9 cellular contexts compared by ENCODE assay signal in the genomic region with DNA sequence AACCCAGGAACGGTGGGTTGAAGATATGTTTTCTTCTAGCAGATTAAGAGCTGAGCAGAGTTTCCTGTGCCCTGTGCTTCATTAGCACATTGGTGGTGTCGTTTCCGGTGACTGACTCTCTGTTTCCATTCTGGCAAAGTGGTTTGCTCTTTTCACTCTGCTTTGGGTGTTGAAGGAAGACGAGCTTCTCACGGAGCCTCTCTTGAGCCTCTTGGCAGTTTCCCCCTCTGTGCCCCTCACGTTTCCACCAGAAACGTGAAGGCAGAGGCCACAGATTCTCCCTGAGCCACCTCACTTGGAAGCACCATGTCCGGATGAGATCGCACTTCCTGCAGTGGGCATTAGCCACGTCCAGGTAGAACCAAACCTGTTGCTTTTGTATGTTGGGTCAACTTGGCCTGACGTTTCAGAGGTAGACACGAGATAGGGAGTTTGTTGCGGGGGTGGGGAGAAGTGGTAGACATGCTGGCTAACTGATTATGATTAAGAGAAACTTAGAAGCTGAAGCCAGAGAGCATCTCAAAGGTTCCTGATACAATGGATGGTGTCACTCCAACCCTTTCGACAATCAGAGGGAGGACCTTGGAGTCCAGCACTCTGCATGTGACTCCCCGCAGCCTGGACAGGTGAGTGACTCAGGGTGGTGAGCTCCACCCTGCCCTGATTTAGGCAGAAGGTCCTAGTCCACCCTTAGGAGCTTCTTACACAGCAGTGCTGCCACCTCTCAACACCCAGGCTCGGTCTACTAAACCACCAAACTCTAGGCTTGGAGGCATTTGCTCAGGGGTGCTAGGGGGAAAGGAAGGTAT. TPM values are rescaled to one million over a fixed set of nuclear protein-coding genes. Genes with fewer than 3 reads are reported as not detected.
DNase-seq lines count a peak whose midpoint lies in the region; TF ChIP-seq lines count a peak whose summit lies in the region.
"Had no signal": no experiment of that assay in that cellular context is flagged by ENCODE, and none has a peak within 500 bp of the region (broad histone marks: within the 10 kb centered on the region; RNA-seq: fewer than 3 reads in every experiment).

A gene with protein sequence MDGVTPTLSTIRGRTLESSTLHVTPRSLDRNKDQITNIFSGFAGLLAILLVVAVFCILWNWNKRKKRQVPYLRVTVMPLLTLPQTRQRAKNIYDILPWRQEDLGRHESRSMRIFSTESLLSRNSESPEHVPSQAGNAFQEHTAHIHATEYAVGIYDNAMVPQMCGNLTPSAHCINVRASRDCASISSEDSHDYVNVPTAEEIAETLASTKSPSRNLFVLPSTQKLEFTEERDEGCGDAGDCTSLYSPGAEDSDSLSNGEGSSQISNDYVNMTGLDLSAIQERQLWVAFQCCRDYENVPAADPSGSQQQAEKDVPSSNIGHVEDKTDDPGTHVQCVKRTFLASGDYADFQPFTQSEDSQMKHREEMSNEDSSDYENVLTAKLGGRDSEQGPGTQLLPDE (plus strand): TSS at position 155 of the 809 bp plus-strand sequence. CDS start 383 bp downstream, at position 538.

- 62 to 73% methylated on average over 16 of the region's 16 CpGs for WGBS in thyroid gland, 2 donors

- in situ Hi-C loops in brain microvascular endothelial cell (cut with HindIII; ENCODE audit: low pct_ligation_motif_present, low sequenced_read_pairs), result no loop called here

- no TSS peak for BruUV-seq in MCF 10A (replicated peaks; lab: Mats Ljungman, UMichigan)

- no peaks in the 10 kb centered on the region for H3K4me1 ChIP-seq in breast epithelium
- peaks cover 2 to 9% of the 10 kb centered on the region in 2 donors for H3K4me1 ChIP-seq in thyroid gland

- H3K9me3 ChIP-seq in breast epithelium (no peaks in the 10 kb centered on the region), thyroid gland (no peaks in the 10 kb centered on the region)

- H3K27me3 ChIP-seq in breast epithelium (no peaks in the 10 kb centered on the region), thyroid gland (no peaks in the 10 kb centered on the region), brain microvascular endothelial cell (replicated peaks) (no peaks in the 10 kb centered on the region)

- intact Hi-C loops in breast epithelium (cut with DNase I; ENCODE audit: low total_unique reads) (no loop called here), MCF 10A (cut with micrococcal nuclease) (no loop called here), thyroid gland (cut with DNase I) (no loop called here)

- no peak within 1 kb of the TSS for H3K27ac Mint-ChIP-seq in MCF 10A (ENCODE audit: low read depth, unreplicated experiment)
- peak within 1 kb of the TSS; percentile 98 for H3K27ac Mint-ChIP-seq in activated naive CD4-positive, alpha-beta T cell treated with anti-CD3 and anti-CD28 coated beads, Interleukin-2, amount 10 ng/mL, durations not matched to agents 7 days and 5 days
- H3K27ac Mint-ChIP-seq: brain had no signal

- H3K27ac ChIP-seq in breast epithelium (peak within 1 kb of the TSS; percentile 23 to 25), thyroid gland (no peak within 1 kb of the TSS), brain microvascular endothelial cell (no peak within 1 kb of the TSS)

- POLR2A ChIA-PET in MCF 10A (lab: Yijun Ruan, JAX), result interaction anchor here (0.5 to 2.8 kb wide), 3 partner anchors 31 to 434 kb away, joined by 3 to 8 read pairs (median 4); no protein-coding TSS in a partner anchor

- H3K36me3 Mint-ChIP-seq in MCF 10A (ENCODE audit: insufficient read depth, unreplicated experiment), result peaks cover 7% of the 10 kb centered on the region
- H3K36me3 Mint-ChIP-seq in activated naive CD4-positive, alpha-beta T cell treated with anti-CD3 and anti-CD28 coated beads, Interleukin-2, amount 10 ng/mL, durations not matched to agents 7 days and 5 days, result peaks cover 11% of the 10 kb centered on the region
- H3K36me3 Mint-ChIP-seq: brain had no signal

- TF ChIP-seq CTCF in breast epithelium (IDR thresholded peaks at IDR 0.05) (no peak), MCF 10A (IDR thresholded peaks at IDR 0.05; ENCODE audit: unreplicated experiment) (no peak), thyroid gland (IDR thresholded peaks at IDR 0.05) (no peak), brain microvascular endothelial cell (IDR thresholded peaks at IDR 0.05; ENCODE audit: low read depth, low read length, missing control alignments) (no peak)

- H3K9me3 Mint-ChIP-seq in MCF 10A (ENCODE audit: unreplicated experiment), result no peaks in the 10 kb centered on the region
- no peaks in the 10 kb centered on the region for H3K9me3 Mint-ChIP-seq in activated naive CD4-positive, alpha-beta T cell treated with anti-CD3 and anti-CD28 coated beads, Interleukin-2, amount 10 ng/mL, durations not matched to agents 7 days and 5 days
- H3K9me3 Mint-ChIP-seq: brain had no signal

- TF ChIP-seq POLR2A in breast epithelium (IDR thresholded peaks at IDR 0.05) (no peak), thyroid gland (IDR thresholded peaks at IDR 0.05) (no peak)

- no peak for DNase-seq in breast epithelium (ENCODE audit: low spot score in 2 of 2)
- DNase-seq in MCF 10A (ENCODE audit: unreplicated experiment), result no peak
- DNase-seq in RPMI8226, result peak; percentile 70
- DNase-seq in activated naive CD4-positive, alpha-beta T cell treated with anti-CD3 and anti-CD28 coated beads, Interleukin-2, amount 10 ng/mL, durations not matched to agents 7 days and 5 days, result peak; percentile 84
- peak; percentile 84 for DNase-seq in stimulated activated CD4-positive, alpha-beta T cell treated with anti-CD3 and anti-CD28 coated beads, Interleukin-4, amount 100 ng/mL, for 24 hours
- DNase-seq in DMS79 treated with DMSO at 0.1 percent for 48 hours (lab: John Stamatoyannopoulos, UW), result no peak
- no peak for DNase-seq in thyroid gland
- no peak for DNase-seq in brain microvascular endothelial cell

- no peak within 1 kb of the TSS for H3K4me3 Mint-ChIP-seq in MCF 10A (ENCODE audit: unreplicated experiment)
- peak within 1 kb of the TSS; percentile 89 for H3K4me3 Mint-ChIP-seq in activated naive CD4-positive, alpha-beta T cell treated with anti-CD3 and anti-CD28 coated beads, Interleukin-2, amount 10 ng/mL, durations not matched to agents 7 days and 5 days
- H3K4me3 Mint-ChIP-seq: brain had no signal

- H3K27me3 Mint-ChIP-seq in MCF 10A (ENCODE audit: insufficient read depth, unreplicated experiment), result no peaks in the 10 kb centered on the region
- H3K27me3 Mint-ChIP-seq in activated naive CD4-positive, alpha-beta T cell treated with anti-CD3 and anti-CD28 coated beads, Interleukin-2, amount 10 ng/mL, durations not matched to agents 7 days and 5 days, result no peaks in the 10 kb centered on the region

- H3K4me3 ChIP-seq in breast epithelium (peak within 1 kb of the TSS in 2 of 3 donors; percentile 20 to 22), thyroid gland (replicated peaks in 1 of 3) (no peak within 1 kb of the TSS), brain microvascular endothelial cell (ENCODE audit: low read depth, low read length) (no peak within 1 kb of the TSS)

- peaks cover 26% of the 10 kb centered on the region for H3K4me1 Mint-ChIP-seq in MCF 10A (ENCODE audit: insufficient read depth, unreplicated experiment)
- peaks cover 51% of the 10 kb centered on the region for H3K4me1 Mint-ChIP-seq in activated naive CD4-positive, alpha-beta T cell treated with anti-CD3 and anti-CD28 coated beads, Interleukin-2, amount 10 ng/mL, durations not matched to agents 7 days and 5 days

- CTCF ChIA-PET in MCF 10A (lab: Yijun Ruan, JAX), result interaction anchor here (0.6 to 1.4 kb wide), 10 partner anchors 11 to 1380 kb away, joined by 3 to 8 read pairs (median 4); no protein-coding TSS in a partner anchor
- CTCF ChIA-PET in activated naive CD4-positive, alpha-beta T cell treated with anti-CD3 and anti-CD28 coated beads, Interleukin-2, amount 10 ng/mL, durations not matched to agents 7 days and 5 days (lab: Charles Lee), result interaction anchor here (0.8 to 1.9 kb wide), 9 partner anchors 11 to 498 kb away, joined by 3 to 10 read pairs (median 3); a partner anchor contains a TSS

- H3K36me3 ChIP-seq in breast epithelium (no peaks in the 10 kb centered on the region), thyroid gland (no peaks in the 10 kb centered on the region), brain microvascular endothelial cell (replicated peaks) (no peaks in the 10 kb centered on the region)

RNA-seq across cellular contexts. Expression of the gene that starts here (rescaled TPM):
- total RNA-seq in breast epithelium, result 1 to 10 TPM in 2 of 3 donors, under 1 TPM in 1; 0.88 to 2.7 (median 2.0) TPM
- not detected in 2 replicates for total RNA-seq in MCF 10A (2022)
- under 1 TPM in 3 of 4 donors, not detected in 1; 0.22 to 0.67 (median 0.40) TPM for total RNA-seq in thyroid gland

Comparison
In these comparisons a context has a peak if more than half of its experiments do, and no peak if none do; other contexts are left out.
1. DNase-seq: peak in RPMI8226 (single experiment), activated naive CD4-positive, alpha-beta T cell treated with anti-CD3 and anti-CD28 coated beads, Interleukin-2, amount 10 ng/mL, durations not matched to agents 7 days and 5 days (single experiment) and stimulated activated CD4-positive, alpha-beta T cell treated with anti-CD3 and anti-CD28 coated beads, Interleukin-4, amount 100 ng/mL, for 24 hours (single experiment); none in breast epithelium (0 of 2), MCF 10A (single experiment), DMS79 treated with DMSO at 0.1 percent for 48 hours (single experiment), thyroid gland (0 of 2) and brain microvascular endothelial cell (single experiment).
2. H3K27ac ChIP-seq: peak in breast epithelium (2 of 2); none in thyroid gland (0 of 3) and brain microvascular endothelial cell (single experiment).
3. H3K4me3 ChIP-seq: peak in breast epithelium (2 of 3); none in thyroid gland (0 of 3) and brain microvascular endothelial cell (single experiment).